ENCODE assay signal across 8 cellular contexts in the genomic region with DNA sequence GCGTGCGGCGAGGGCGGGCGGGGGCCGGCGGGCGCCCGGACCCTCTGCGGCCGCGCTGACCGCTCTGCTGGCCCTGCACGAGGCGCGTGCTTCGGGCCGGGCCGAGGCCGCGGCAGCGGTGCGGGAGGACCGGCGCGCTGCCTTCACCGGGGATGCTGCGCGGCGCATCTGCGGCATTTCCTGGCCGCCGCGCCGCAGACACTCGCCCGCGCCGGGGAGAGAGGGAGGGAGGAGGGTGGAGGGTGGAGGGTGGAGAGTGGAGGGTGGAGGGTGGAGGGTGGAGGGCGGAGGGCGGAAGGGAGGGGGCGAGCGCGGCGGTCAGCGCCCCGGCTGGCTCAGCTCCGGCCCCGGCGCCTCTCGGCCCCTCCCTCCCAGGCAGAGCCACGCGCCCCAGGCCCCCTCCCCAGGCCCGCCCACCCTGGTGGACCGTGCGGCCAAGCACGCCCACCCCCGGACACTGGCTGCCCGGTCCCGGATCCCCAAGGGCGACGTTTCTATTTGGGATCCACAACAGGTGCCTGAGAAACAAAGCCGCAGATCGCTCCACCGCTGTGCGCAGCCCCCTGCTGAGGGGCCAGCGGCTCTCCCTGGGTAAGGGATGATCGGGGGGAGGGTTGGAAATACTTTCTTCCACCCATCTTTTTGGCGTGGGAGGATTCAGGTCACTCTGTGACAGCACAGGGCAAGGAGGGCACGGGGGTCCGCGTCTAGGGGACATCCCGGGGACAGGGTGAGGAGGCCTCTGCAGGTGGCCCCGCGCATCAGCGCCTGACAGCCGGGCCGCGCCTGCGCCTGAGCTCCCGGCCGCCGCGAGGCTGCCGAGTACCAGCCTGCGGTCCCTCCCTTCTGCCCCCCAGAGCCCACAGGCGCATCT.
DNase-seq lines count a peak whose midpoint lies in the region; ATAC-seq and TF ChIP-seq lines count a peak whose summit lies in the region.

No MANE protein-coding gene starts in this region.

- peak; percentile 81 for ATAC-seq in GM21723 (IDR thresholded peaks at IDR 0.05; ENCODE audit: unreplicated experiment)
- peak; percentile 82 for ATAC-seq in RWPE2 (ENCODE audit: low read depth)
- peak; percentile 94 for ATAC-seq in Right ventricle myocardium superior (ENCODE audit: poor library complexity)

- H3K27me3 ChIP-seq in RWPE2 (ENCODE audit: insufficient read depth, poor library complexity, severe bottlenecking) (no peaks in the 10 kb centered on the region), parathyroid adenoma (ENCODE audit: control insufficient read depth, insufficient read depth, low read length) (no peaks in the 10 kb centered on the region), vagina (no peaks in the 10 kb centered on the region)

- H3K9me3 ChIP-seq in ES-I3 (ENCODE audit: control insufficient read depth, insufficient read depth, low read length) (no peaks in the 10 kb centered on the region), RWPE2 (ENCODE audit: severe bottlenecking) (no peaks in the 10 kb centered on the region), parathyroid adenoma (ENCODE audit: control insufficient read depth, low read length) (no peaks in the 10 kb centered on the region), vagina (no peaks in the 10 kb centered on the region)

- H3K9ac ChIP-seq in ES-I3 (ENCODE audit: low read depth, low read length), result peak overlapping the region; percentile 92
- H3K9ac ChIP-seq in parathyroid adenoma, result no peak overlapping the region

- H2AFZ ChIP-seq in parathyroid adenoma, result peak overlapping the region; percentile 95

- peak overlapping the region; percentile 77 for H3K4me3 Mint-ChIP-seq in activated naive CD8-positive, alpha-beta T cell

- H3K27ac ChIP-seq in RWPE2 (ENCODE audit: poor library complexity, severe bottlenecking), result peak overlapping the region; percentile 78
- H3K27ac ChIP-seq in parathyroid adenoma, result peak overlapping the region; percentile 48
- H3K27ac ChIP-seq in vagina, result peak overlapping the region; percentile 94

- peak overlapping the region; percentile 70 for H3K4me3 ChIP-seq in RWPE2 (ENCODE audit: severe bottlenecking)
- H3K4me3 ChIP-seq in parathyroid adenoma (ENCODE audit: low read depth, low read length), result peak overlapping the region; percentile 42
- H3K4me3 ChIP-seq in vagina, result peak overlapping the region; percentile 55 to 66

- H3K4me1 ChIP-seq in ES-I3 (ENCODE audit: insufficient read depth, low read length) (peaks cover 13% of the 10 kb centered on the region), RWPE2 (ENCODE audit: insufficient read depth, poor library complexity, severe bottlenecking) (peaks cover 32% of the 10 kb centered on the region), parathyroid adenoma (peaks cover 2% of the 10 kb centered on the region), vagina (peaks cover 8% of the 10 kb centered on the region)

- no peaks in the 10 kb centered on the region for H3K9me3 Mint-ChIP-seq in activated naive CD8-positive, alpha-beta T cell (ENCODE audit: low read depth)

- no peak overlapping the region for H3K27ac Mint-ChIP-seq in activated naive CD8-positive, alpha-beta T cell

- intact Hi-C loops in Right ventricle myocardium superior (cut with DNase I) (loop anchor here (5.0 kb wide), 1 partner anchor 76 kb away; no protein-coding TSS in a partner anchor), vagina (cut with DNase I) (loop anchor here (5.0 kb wide), 1 partner anchor 136 kb away; no protein-coding TSS in a partner anchor)

- TF ChIP-seq CTCF in RWPE2 (IDR thresholded peaks at IDR 0.05; ENCODE audit: poor library complexity, severe bottlenecking) (peak; percentile 85), parathyroid adenoma (IDR thresholded peaks at IDR 0.05) (peak; percentile 77), vagina (IDR thresholded peaks at IDR 0.05) (no peak)

- in situ Hi-C loops in KBM-7 (cut with MboI; ENCODE audit: low pct_unique_long_range_greater_than_20kb, low sequenced_read_pairs), result no loop called here

- no peaks in the 10 kb centered on the region for H3K36me3 Mint-ChIP-seq in activated naive CD8-positive, alpha-beta T cell

- peak overlapping the region; percentile 68 for H3K4me2 ChIP-seq in parathyroid adenoma (ENCODE audit: low read length)

- H3K27me3 Mint-ChIP-seq in activated naive CD8-positive, alpha-beta T cell, result peaks cover 39% of the 10 kb centered on the region

- peaks cover 7% of the 10 kb centered on the region for H3K4me1 Mint-ChIP-seq in activated naive CD8-positive, alpha-beta T cell (ENCODE audit: low read depth)

- no peaks in the 10 kb centered on the region for H3K36me3 ChIP-seq in ES-I3 (ENCODE audit: insufficient read depth, low read length)
- no peaks in the 10 kb centered on the region for H3K36me3 ChIP-seq in RWPE2 (ENCODE audit: low read depth)
- no peaks in the 10 kb centered on the region for H3K36me3 ChIP-seq in parathyroid adenoma (ENCODE audit: control insufficient read depth, insufficient read depth, low read length)
- H3K36me3 ChIP-seq in vagina, result no peaks in the 10 kb centered on the region

- DNase-seq in KBM-7 (peak; percentile 94), RWPE2 (ENCODE audit: low spot score) (peak; percentile 79), Right ventricle myocardium superior (peak; percentile 86), vagina (ENCODE audit: extremely low spot score in 2 of 2) (no peak)

- TF ChIP-seq POLR2A in vagina (IDR thresholded peaks at IDR 0.05), result no peak

- peaks cover 5% of the 10 kb centered on the region for H3K79me2 ChIP-seq in parathyroid adenoma

Comparison
In these comparisons a context has a peak if more than half of its experiments do, and no peak if none do; other contexts are left out.
1. DNase-seq: peak in KBM-7 (single experiment), RWPE2 (single experiment) and Right ventricle myocardium superior (single experiment); none in vagina (0 of 2).
2. CTCF ChIP-seq: peak in RWPE2 (single experiment) and parathyroid adenoma (single experiment); none in vagina (0 of 3).
3. Peak in every context shown above with its lines, with median percentiles within 50 percentile points of each other: ATAC-seq, H3K27ac ChIP-seq and H3K4me3 ChIP-seq.